In genomic region chr4:25672756-25673155, GRCh38 we compare ENCODE assay signal across 7 cellular contexts. TPM values are rescaled to one million over a fixed set of nuclear protein-coding genes. Genes with fewer than 3 reads are reported as not detected.
"Had no signal": no experiment of that assay in that cellular context is flagged by ENCODE, and none has a peak within 500 bp of the region (broad histone marks: within the 10 kb centered on the region; RNA-seq: fewer than 3 reads in every experiment).

No MANE protein-coding gene starts in this region.

- DNase-seq: IMR-90, KBM-7, KG1 had no signal

- ATAC-seq: HepG2, K562 had no signal

RNA-seq across cellular contexts. Expression of gene SLC34A2, which starts 17.1 kb away (rescaled TPM):
- total RNA-seq: HepG2, HT-29, HT1080, IMR-90 had no signal
